Comparison of ENCODE assay signal across 11 cellular contexts in the genomic region with DNA sequence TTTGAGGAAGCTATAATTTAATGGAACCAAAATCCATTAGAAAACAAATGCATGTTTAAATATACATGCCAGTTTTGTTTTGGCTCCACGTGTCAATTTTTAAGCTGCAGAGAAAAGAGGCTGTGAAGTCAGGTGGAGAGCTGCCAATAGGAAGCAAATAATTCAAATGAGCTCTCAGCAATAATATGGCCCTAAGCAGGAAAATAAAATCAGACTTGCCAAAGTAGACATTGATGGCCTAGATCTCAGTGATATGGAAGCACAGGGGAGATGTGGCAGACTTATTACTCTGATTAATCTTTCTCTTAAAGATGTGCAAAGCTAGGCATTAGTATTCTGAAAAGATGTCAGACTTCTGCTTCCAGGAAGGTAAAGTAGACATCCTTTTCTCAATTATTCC.
DNase-seq lines count a peak whose midpoint lies in the region; ATAC-seq and TF ChIP-seq lines count a peak whose summit lies in the region.
"Had no signal": no experiment of that assay in that cellular context is flagged by ENCODE, and none has a peak within 500 bp of the region (broad histone marks: within the 10 kb centered on the region; RNA-seq: fewer than 3 reads in every experiment).

No MANE protein-coding gene starts in this region.

- TF ChIP-seq CTCF in lower lobe of right lung (IDR thresholded peaks at IDR 0.05) = no peak

- no peaks in the 10 kb centered on the region for H3K27me3 ChIP-seq in lower lobe of right lung (ENCODE audit: low read depth)

- H3K27ac ChIP-seq in lower lobe of right lung = no peak overlapping the region
- H3K27ac ChIP-seq: A549 had no signal

- intact Hi-C loops in lower lobe of right lung (cut with DNase I) (no loop called here), left cardiac atrium (cut with DNase I) (no loop called here)

- H3K4me3 ChIP-seq in lower lobe of right lung = no peak overlapping the region
- H3K4me3 ChIP-seq: A549 had no signal

- no peaks in the 10 kb centered on the region for H3K9me3 ChIP-seq in lower lobe of right lung
- H3K9me3 ChIP-seq: A549 had no signal

- H3K4me1 ChIP-seq in lower lobe of right lung = no peaks in the 10 kb centered on the region
- H3K4me1 ChIP-seq: A549 had no signal

- H3K36me3 ChIP-seq in lower lobe of right lung = no peaks in the 10 kb centered on the region

- ATAC-seq in lower lobe of right lung (no peak), left cardiac atrium (no peak)
- ATAC-seq: A549, HCT116 had no signal

- in situ Hi-C loops in G401 (cut with HindIII; ENCODE audit: low sequenced_read_pairs) = no loop called here

- DNase-seq in G401 (ENCODE audit: low spot score) = peak; percentile 52
- peak; percentile 13 for DNase-seq in NCI-H446 treated with DMSO at 0.1 percent for 48 hours (lab: John Stamatoyannopoulos, UW)
- DNase-seq in cerebellum (ENCODE audit: low spot score) = peak; percentile 19
- no peak for DNase-seq in lower lobe of right lung
- no peak for DNase-seq in left cardiac atrium
- no peak for DNase-seq in CD1c-positive myeloid dendritic cell (ENCODE audit: extremely low spot score)
- DNase-seq in NCI-H2196 (lab: John Stamatoyannopoulos, UW; ENCODE audit: unreplicated experiment) = no peak
- DNase-seq: DMS53, IMR-90 had no signal

Comparison
In these comparisons a context has a peak if more than half of its experiments do, and no peak if none do; other contexts are left out.
1. DNase-seq: peak in G401 (single experiment), NCI-H446 treated with DMSO at 0.1 percent for 48 hours (single experiment) and cerebellum (single experiment); none in lower lobe of right lung (single experiment), left cardiac atrium (single experiment), CD1c-positive myeloid dendritic cell (single experiment) and NCI-H2196 (single experiment).